Comparison of ENCODE assay signal across 8 cellular contexts in genomic region chr4:164937576-164938270, GRCh38. TPM values are rescaled to one million over a fixed set of nuclear protein-coding genes. Genes with fewer than 3 reads are reported as not detected.
DNase-seq lines count a peak whose midpoint lies in the region; ATAC-seq and TF ChIP-seq lines count a peak whose summit lies in the region.

No MANE protein-coding gene starts in this region.

- DNase-seq in M059J (ENCODE audit: low read depth) (peak; percentile 20), hippocampal formation (lab: John Stamatoyannopoulos, UW) (peak; percentile 48 to 54), gastrocnemius medialis (no peak), NCI-H2227 treated with DMSO at 0.1 percent for 48 hours (lab: John Stamatoyannopoulos, UW) (no peak), kidney tubule cell (ENCODE audit: low spot score) (no peak)
- DNase-seq in stimulated activated CD4-positive, alpha-beta T cell treated with anti-CD3 and anti-CD28 coated beads, Interleukin-4, amount 100 ng/mL, for 4 hours: no peak

- H3K27ac ChIP-seq in gastrocnemius medialis: no peak overlapping the region

- no peak for TF ChIP-seq POLR2A in gastrocnemius medialis (IDR thresholded peaks at IDR 0.05)

- H3K9me3 ChIP-seq in gastrocnemius medialis: no peaks in the 10 kb centered on the region

- H3K27me3 ChIP-seq in gastrocnemius medialis: no peaks in the 10 kb centered on the region

- intact Hi-C loops in gastrocnemius medialis (cut with DNase I; ENCODE audit: low total_unique reads): no loop called here

- peak; percentile 46 for ATAC-seq in GM21737 (IDR thresholded peaks at IDR 0.05; ENCODE audit: unreplicated experiment)
- ATAC-seq in gastrocnemius medialis: no peak

- TF ChIP-seq CTCF in GM12874 (IDR thresholded peaks at IDR 0.05; ENCODE audit: insufficient read depth, low read depth, low read length): peak; percentile 71
- TF ChIP-seq CTCF in gastrocnemius medialis (IDR thresholded peaks at IDR 0.05 in 4 of 5, conservative IDR thresholded peaks at IDR 0.05 in 1 of 5): no peak

- no peaks in the 10 kb centered on the region for H3K36me3 ChIP-seq in gastrocnemius medialis

- H3K4me1 ChIP-seq in gastrocnemius medialis: no peaks in the 10 kb centered on the region

- in situ Hi-C loops in gastrocnemius medialis (cut with MboI; ENCODE audit: low sequenced_read_pairs in 4 of 4): no loop called here

- no peak overlapping the region for H3K4me3 ChIP-seq in gastrocnemius medialis

RNA-seq across cellular contexts. Expression of gene TRIM61, which starts 39.7 kb away (rescaled TPM):
- not detected in 2 replicates for total RNA-seq in M059J (2014; rRNA removed; shearing (Covaris generic))
- total RNA-seq in gastrocnemius medialis: under 1 TPM in 1 of 4 donors, not detected in 3; 0.46 TPM

Comparison
In these comparisons a context has a peak if more than half of its experiments do, and no peak if none do; other contexts are left out.
1. DNase-seq: peak in M059J (single experiment) and hippocampal formation (2 of 2); none in stimulated activated CD4-positive, alpha-beta T cell treated with anti-CD3 and anti-CD28 coated beads, Interleukin-4, amount 100 ng/mL, for 4 hours (0 of 2), gastrocnemius medialis (0 of 2), NCI-H2227 treated with DMSO at 0.1 percent for 48 hours (single experiment) and kidney tubule cell (single experiment).